Comparison of ENCODE assay signal across 8 cellular contexts in genomic region chr18:50878345-50879301, GRCh38. TPM values are rescaled to one million over a fixed set of nuclear protein-coding genes. Genes with fewer than 3 reads are reported as not detected.
DNase-seq lines count a peak whose midpoint lies in the region; ATAC-seq and TF ChIP-seq lines count a peak whose summit lies in the region.

ME2 (plus strand) TSS chr18:50879118; CDS start chr18:50895821, 16,703 bp downstream.

- H3K27me3 ChIP-seq in ectodermal cell (ENCODE audit: control insufficient read depth, insufficient read depth, low read length, poor library complexity, severe bottlenecking) = no peaks in the 10 kb centered on the region
- no peaks in the 10 kb centered on the region for H3K27me3 ChIP-seq in lower lobe of right lung (ENCODE audit: low read depth)

- intact Hi-C loops in lower lobe of right lung (cut with DNase I) = no loop called here

- H3K36me3 ChIP-seq in ectodermal cell (ENCODE audit: control insufficient read depth, insufficient read depth, low read length) = no peaks in the 10 kb centered on the region
- H3K36me3 ChIP-seq in lower lobe of right lung = no peaks in the 10 kb centered on the region

- peak; percentile 95 for ATAC-seq in GM19468 (IDR thresholded peaks at IDR 0.05; ENCODE audit: extremely low read depth, unreplicated experiment)
- peak; percentile 99 for ATAC-seq in lower lobe of right lung

- no peak for TF ChIP-seq CTCF in lower lobe of right lung (IDR thresholded peaks at IDR 0.05)

- H3K4me3 ChIP-seq in ectodermal cell (ENCODE audit: insufficient read depth, low read depth, low read length) (peak within 1 kb of the TSS; percentile 77), lower lobe of right lung (peak within 1 kb of the TSS; percentile 92)

- peak; percentile 61 for DNase-seq in CMK (ENCODE audit: low read depth)
- peak; percentile 50 for DNase-seq in HS-5 (ENCODE audit: low read depth)
- peak; percentile 24 for DNase-seq in NK-92 (lab: John Stamatoyannopoulos, UW; ENCODE audit: unreplicated experiment)
- DNase-seq in activated CD8-positive, alpha-beta memory T cell treated with anti-CD3 and anti-CD28 coated beads for 1 hour (ENCODE audit: extremely low read depth in 1 of 2, low read depth in 1 of 2) = peak; percentile 73 to 84
- peak; percentile 96 for DNase-seq in lower lobe of right lung
- DNase-seq in stimulated activated CD4-positive, alpha-beta T cell treated with anti-CD3 and anti-CD28 coated beads, TNF-alpha, amount 100 ng/mL, for 1 hour (ENCODE audit: low read depth in 3 of 3, low spot score in 1 of 3) = peak; percentile 73 to 93 (median 79)

- 2% methylated on average over 78 of the region's 78 CpGs for WGBS in ectodermal cell, 2 experiments

- peaks cover 14% of the 10 kb centered on the region for H3K4me1 ChIP-seq in ectodermal cell (ENCODE audit: control insufficient read depth, insufficient read depth, low read length)
- peaks cover 28% of the 10 kb centered on the region for H3K4me1 ChIP-seq in lower lobe of right lung

- no peaks in the 10 kb centered on the region for H3K9me3 ChIP-seq in ectodermal cell (ENCODE audit: control insufficient read depth, low read length)
- H3K9me3 ChIP-seq in lower lobe of right lung = no peaks in the 10 kb centered on the region

- H3K27ac ChIP-seq in ectodermal cell (ENCODE audit: insufficient read depth, low read depth, low read length, poor library complexity, severe bottlenecking) = peak within 1 kb of the TSS; percentile 81
- peak within 1 kb of the TSS; percentile 97 for H3K27ac ChIP-seq in lower lobe of right lung

RNA-seq across cellular contexts. Expression of gene ME2, which starts in this region (rescaled TPM):
- polyA plus RNA-seq in ectodermal cell (2013, experiment 1 of 4) = 80.0 TPM
- polyA plus RNA-seq in ectodermal cell (2013, experiment 2 of 4) = 68.7 TPM
- 65.6 TPM for polyA plus RNA-seq in ectodermal cell (2013, experiment 3 of 4)
- polyA plus RNA-seq in ectodermal cell (2013, experiment 4 of 4) = 70.1 TPM
- 42.4 TPM for total RNA-seq in lower lobe of right lung

Comparison
In these comparisons a context has a peak if more than half of its experiments do, and no peak if none do; other contexts are left out.
1. Peak in every context shown above with its lines: DNase-seq, ATAC-seq, H3K4me3 ChIP-seq and H3K27ac ChIP-seq.
2. DNase-seq: peak in every context shown above with its lines; median percentile 96 in lower lobe of right lung; 79 in stimulated activated CD4-positive, alpha-beta T cell treated with anti-CD3 and anti-CD28 coated beads, TNF-alpha, amount 100 ng/mL, for 1 hour; 78 in activated CD8-positive, alpha-beta memory T cell treated with anti-CD3 and anti-CD28 coated beads for 1 hour; 61 in CMK; 50 in HS-5; 24 in NK-92.